22 cellular contexts compared by ENCODE assay signal in genomic region chr6:136739071-136739470, GRCh38. TPM values are rescaled to one million over a fixed set of nuclear protein-coding genes. Genes with fewer than 3 reads are reported as not detected.
DNase-seq lines count a peak whose midpoint lies in the region; ATAC-seq and TF ChIP-seq lines count a peak whose summit lies in the region.
"Had no signal": no experiment of that assay in that cellular context is flagged by ENCODE, and none has a peak within 500 bp of the region (broad histone marks: within the 10 kb centered on the region; RNA-seq: fewer than 3 reads in every experiment).

No MANE protein-coding gene starts in this region.

- H3K27me3 ChIP-seq in BLaER1 treated with 17β-estradiol and CSF1 and Interleukin-3, amounts not matched to agents 10 nM and 100 nM: no peaks in the 10 kb centered on the region
- H3K27me3 ChIP-seq in adrenal gland: no peaks in the 10 kb centered on the region
- H3K27me3 ChIP-seq in esophagus squamous epithelium: no peaks in the 10 kb centered on the region
- H3K27me3 ChIP-seq in subcutaneous abdominal adipose tissue (ENCODE audit: control insufficient read depth in 5 of 5, insufficient read depth in 4 of 5, low read length in 5 of 5): no peaks in the 10 kb centered on the region
- H3K27me3 ChIP-seq: BE2C, right atrium auricular region had no signal

- POLR2A ChIA-PET in OCI-LY7 (lab: Charles Lee): interaction anchor here (0.6 to 3.5 kb wide), 7 partner anchors 9 to 46 kb away, joined by 3 to 20 read pairs (median 5); no protein-coding TSS in a partner anchor

- 92 to 97% (median 94%) methylated on average over 4 of the region's 4 CpGs for WGBS in adrenal gland, 4 donors
- 84 to 87% methylated on average over 4 of the region's 4 CpGs for WGBS in esophagus squamous epithelium, 2 donors

- H3K4me1 ChIP-seq in BLaER1 treated with 17β-estradiol and CSF1 and Interleukin-3, amounts not matched to agents 10 nM and 100 nM: peaks cover 35 to 49% (median 42%) of the 10 kb centered on the region in 10 experiments
- peaks cover 46 to 76% of the 10 kb centered on the region in 2 donors for H3K4me1 ChIP-seq in adrenal gland (replicated peaks in 1 of 2)
- peaks cover 9 to 46% (median 20%) of the 10 kb centered on the region in 3 donors for H3K4me1 ChIP-seq in esophagus squamous epithelium
- H3K4me1 ChIP-seq in subcutaneous abdominal adipose tissue (ENCODE audit: control insufficient read depth in 5 of 5, insufficient read depth in 5 of 5, low read length in 5 of 5): peaks cover 2 to 33% (median 30%) of the 10 kb centered on the region in 5 donors
- H3K4me1 ChIP-seq in mucosa of descending colon (ENCODE audit: low read depth): peaks cover 12% of the 10 kb centered on the region
- H3K4me1 ChIP-seq in OCI-LY7 (ENCODE audit: insufficient read depth, low read length, poor library complexity, severe bottlenecking): peaks cover 16% of the 10 kb centered on the region
- H3K4me1 ChIP-seq: BE2C had no signal

- H3K9me2 ChIP-seq in OCI-LY7 (ENCODE audit: insufficient read depth, low read length): no peaks in the 10 kb centered on the region
- H3K9me2 ChIP-seq: SK-N-SH had no signal

- TF ChIP-seq CTCF in adrenal gland (IDR thresholded peaks at IDR 0.05) (no peak), esophagus squamous epithelium (IDR thresholded peaks at IDR 0.05) (no peak), mucosa of descending colon (IDR thresholded peaks at IDR 0.05) (no peak), OCI-LY7 (conservative IDR thresholded peaks at IDR 0.05; ENCODE audit: low read length) (no peak)

- H3K79me2 ChIP-seq in OCI-LY7 (ENCODE audit: insufficient read depth, low read depth, low read length): peaks cover 27% of the 10 kb centered on the region

- no peak for ATAC-seq in mucosa of descending colon
- ATAC-seq in GM21360 (IDR thresholded peaks at IDR 0.05; ENCODE audit: unreplicated experiment): no peak

- peaks cover 0 to 14% (median 13%) of the 10 kb centered on the region in 11 experiments; a peak in 12 of 22 replicates for H3K9me3 ChIP-seq in BLaER1 treated with 17β-estradiol and CSF1 and Interleukin-3, amounts not matched to agents 10 nM and 100 nM (replicated peaks in 1 of 11)
- no peaks in the 10 kb centered on the region for H3K9me3 ChIP-seq in adrenal gland (replicated peaks in 1 of 3)
- H3K9me3 ChIP-seq in esophagus squamous epithelium: no peaks in the 10 kb centered on the region
- H3K9me3 ChIP-seq in subcutaneous abdominal adipose tissue (ENCODE audit: control insufficient read depth in 5 of 5, low read length in 5 of 5): no peaks in the 10 kb centered on the region
- H3K9me3 ChIP-seq in mucosa of descending colon: no peaks in the 10 kb centered on the region
- H3K9me3 ChIP-seq in OCI-LY7 (ENCODE audit: low read length): 0 out of 2 replicates have a peak, but pooled peaks cover 6% of the 10 kb centered on the region
- H3K9me3 ChIP-seq: BE2C, right atrium auricular region, SK-N-SH had no signal

- H3K36me3 ChIP-seq in BLaER1 treated with 17β-estradiol and CSF1 and Interleukin-3, amounts not matched to agents 10 nM and 100 nM: peaks cover 0 to 7% (median 0%) of the 10 kb centered on the region in 11 experiments; a peak in 2 of 22 replicates
- H3K36me3 ChIP-seq in adrenal gland (replicated peaks in 1 of 2) (no peaks in the 10 kb centered on the region), esophagus squamous epithelium (no peaks in the 10 kb centered on the region), subcutaneous abdominal adipose tissue (ENCODE audit: control insufficient read depth in 5 of 5, insufficient read depth in 5 of 5, low read length in 5 of 5) (no peaks in the 10 kb centered on the region), mucosa of descending colon (ENCODE audit: low read depth) (no peaks in the 10 kb centered on the region), OCI-LY7 (ENCODE audit: insufficient read depth, low read length) (peaks cover 5% of the 10 kb centered on the region; the same call in 1 of the 2 replicates)
- H3K36me3 ChIP-seq: BE2C, right atrium auricular region had no signal

- no peak overlapping the region for H3K27ac ChIP-seq in BLaER1 treated with 17β-estradiol and CSF1 and Interleukin-3, amounts not matched to agents 10 nM and 100 nM
- peak overlapping the region in 3 of 5 donors; percentile 32 to 79 (median 70) for H3K27ac ChIP-seq in adrenal gland
- H3K27ac ChIP-seq in esophagus squamous epithelium: peak overlapping the region in 3 of 4 donors; percentile 62 to 75 (median 66)
- peak overlapping the region; percentile 84 for H3K27ac ChIP-seq in subcutaneous abdominal adipose tissue (ENCODE audit: low read depth, low read length)
- H3K27ac ChIP-seq in OCI-LY7 (ENCODE audit: low read depth, low read length, poor library complexity, severe bottlenecking): no peak overlapping the region
- H3K27ac ChIP-seq: KMS-11 had no signal

- peak overlapping the region in 6 of 11 experiments; percentile 8 to 78 (median 40); a peak in 7 of 22 replicates for H3K4me2 ChIP-seq in BLaER1 treated with 17β-estradiol and CSF1 and Interleukin-3, amounts not matched to agents 10 nM and 100 nM
- no peak overlapping the region for H3K4me2 ChIP-seq in OCI-LY7 (ENCODE audit: low read length)
- H3K4me2 ChIP-seq: KMS-11, SK-N-SH had no signal

- H2AFZ ChIP-seq in OCI-LY7 (ENCODE audit: low read length): no peak overlapping the region

- no peak overlapping the region for H3K4me3 ChIP-seq in BLaER1 treated with 17β-estradiol and CSF1 and Interleukin-3, amounts not matched to agents 10 nM and 100 nM
- H3K4me3 ChIP-seq in adrenal gland (no peak overlapping the region), esophagus squamous epithelium (no peak overlapping the region), subcutaneous abdominal adipose tissue (ENCODE audit: low read depth in 1 of 5, low read length in 5 of 5) (no peak overlapping the region), mucosa of descending colon (no peak overlapping the region), OCI-LY7 (ENCODE audit: low read depth, low read length, poor library complexity, severe bottlenecking) (no peak overlapping the region)
- H3K4me3 ChIP-seq: right atrium auricular region had no signal

- H4K20me1 ChIP-seq in BLaER1 treated with 17β-estradiol and CSF1 and Interleukin-3, amounts not matched to agents 10 nM and 100 nM: peaks cover 0 to 98% (median 0%) of the 10 kb centered on the region in 11 experiments; a peak in 4 of 22 replicates
- H4K20me1 ChIP-seq in OCI-LY7 (ENCODE audit: insufficient read depth, low read length): no peaks in the 10 kb centered on the region

- no peak overlapping the region for H3K9ac ChIP-seq in BLaER1 treated with 17β-estradiol and CSF1 and Interleukin-3, amounts not matched to agents 10 nM and 100 nM
- H3K9ac ChIP-seq in subcutaneous abdominal adipose tissue (ENCODE audit: low read length in 5 of 5): no peak overlapping the region
- H3K9ac ChIP-seq: KMS-11, SK-N-SH had no signal

- intact Hi-C loops in adrenal gland (cut with DNase I): no loop called here
- intact Hi-C loops in esophagus squamous epithelium (cut with DNase I): no loop called here
- intact Hi-C loops in mucosa of descending colon (cut with DNase I, micrococcal nuclease): no loop called here
- intact Hi-C loops in OCI-LY7 (cut with micrococcal nuclease; ENCODE audit: unreplicated experiment): no loop called here

- TF ChIP-seq POLR2A in adrenal gland (IDR thresholded peaks at IDR 0.05): no peak
- no peak for TF ChIP-seq POLR2A in esophagus squamous epithelium (IDR thresholded peaks at IDR 0.05)

- DNase-seq in adrenal gland (no peak), esophagus squamous epithelium (lab: John Stamatoyannopoulos, UW) (no peak), mucosa of descending colon (no peak), OCI-LY7 (ENCODE audit: low spot score) (no peak), NK-92 (lab: John Stamatoyannopoulos, UW; ENCODE audit: unreplicated experiment) (no peak)
- DNase-seq: activated CD4-positive, alpha-beta memory T cell treated with anti-CD3 and anti-CD28 coated beads, Interleukin-2, amount 10 ng/mL, durations not matched to agents 7 days and 5 days; activated CD4-positive, alpha-beta T cell treated with anti-CD3 and anti-CD28 coated beads for 1 hour; BE2C; COR-L47; GDM1; glutamatergic neuron; HCEC 1CT; mammary epithelial cell; NCI-H1436 treated with DMSO at 0.1 percent for 48 hours; NCI-H774; SK-N-SH; stimulated activated CD4-positive, alpha-beta T cell treated with anti-CD3 and anti-CD28 coated beads, Interleukin-2, amount 100 ng/mL, for 24 hours had no signal

- BruUV-seq in OCI-LY7 (replicated peaks; lab: Mats Ljungman, UMichigan): no TSS peak

- CTCF ChIA-PET in OCI-LY7 (lab: Charles Lee; ENCODE audit: unreplicated experiment): interaction anchor here (1.2 kb wide), 1 partner anchor 19 kb away, joined by 4 read pairs; no protein-coding TSS in a partner anchor

RNA-seq across cellular contexts. Expression of gene MAP3K5, which starts 53.2 kb away (rescaled TPM):
- total RNA-seq in adrenal gland: 100 to 1,000 TPM; 139 to 306 (median 247) TPM
- polyA plus RNA-seq in adrenal gland: 100 to 1,000 TPM in 1 of 3 donors, 10 to 100 TPM in 2; 41.9 to 124 (median 53.3) TPM
- 10 to 100 TPM in 3 of 4 donors, 1 to 10 TPM in 1; 9.2 to 22.9 (median 20.9) TPM for total RNA-seq in esophagus squamous epithelium
- 10 to 100 TPM; 12.6 to 18.2 (median 16.3) TPM for total RNA-seq in mucosa of descending colon
- total RNA-seq in OCI-LY7 (2014; rRNA removed; shearing (Covaris generic)): 12.0 and 13.8 TPM in 2 replicates
- 16.6 and 17.1 TPM in 2 replicates for total RNA-seq in OCI-LY7 (2022)

Comparison
In these comparisons a context has a peak if more than half of its experiments do, and no peak if none do; other contexts are left out.
1. H3K27ac ChIP-seq: peak in adrenal gland (3 of 5), esophagus squamous epithelium (3 of 4) and subcutaneous abdominal adipose tissue (single experiment); none in BLaER1 treated with 17β-estradiol and CSF1 and Interleukin-3, amounts not matched to agents 10 nM and 100 nM (0 of 11) and OCI-LY7 (single experiment).
2. RNA of gene MAP3K5, which starts 53.2 kb away (total RNA-seq): 139 to 306 TPM in adrenal gland; 9.2 to 22.9 TPM in esophagus squamous epithelium, 12.0 to 17.1 TPM in OCI-LY7 and 12.6 to 18.2 TPM in mucosa of descending colon; every median in the first group is over 4 times any median in the second.